Comparison of ENCODE assay signal across 26 cellular contexts in the genomic region with DNA sequence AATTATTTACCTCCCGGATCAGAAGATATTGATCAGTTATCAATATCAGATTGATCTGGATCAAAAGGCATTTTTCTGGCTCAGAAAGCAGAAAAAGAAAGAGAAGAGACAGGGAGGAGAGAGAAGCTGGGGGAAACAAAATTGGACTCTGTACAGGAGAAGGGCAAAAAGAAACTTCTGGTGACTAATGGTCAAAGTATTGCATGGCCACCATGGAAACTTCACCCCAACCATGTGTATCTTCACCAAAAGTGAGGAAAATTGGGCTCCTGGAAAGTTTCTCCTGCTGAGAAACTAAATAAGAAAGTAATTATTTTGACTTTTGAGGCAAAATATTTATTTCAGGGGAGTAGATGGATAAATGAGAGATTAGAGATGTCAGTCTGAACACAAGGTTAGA. TPM values are rescaled to one million over a fixed set of nuclear protein-coding genes. Genes with fewer than 3 reads are reported as not detected.
DNase-seq lines count a peak whose midpoint lies in the region; ATAC-seq and TF ChIP-seq lines count a peak whose summit lies in the region.
"Had no signal": no experiment of that assay in that cellular context is flagged by ENCODE, and none has a peak within 500 bp of the region (broad histone marks: within the 10 kb centered on the region; RNA-seq: fewer than 3 reads in every experiment).

No MANE protein-coding gene starts in this region.

- no peak for TF ChIP-seq RAD21 in SK-N-SH (IDR thresholded peaks at IDR 0.05; ENCODE audit: low read length)

- H3K9me2 ChIP-seq in SK-N-SH = no peaks in the 10 kb centered on the region

- H3K4me3 ChIP-seq in SK-N-SH (ENCODE audit: low read depth in 2 of 2, low read length in 1 of 2) (no peak overlapping the region), left ventricle myocardium inferior (no peak overlapping the region), H7 (ENCODE audit: insufficient read depth, low read depth, low read length) (no peak overlapping the region)
- H3K4me3 ChIP-seq: prostate gland, sigmoid colon, suprapubic skin, upper lobe of right lung had no signal

- H3K79me2 ChIP-seq in SK-N-SH (ENCODE audit: insufficient read depth) = peaks cover 81% of the 10 kb centered on the region

- DNase-seq in SK-N-SH = no peak
- DNase-seq in astrocyte of the hippocampus (ENCODE audit: low read depth, low spot score) = peak; percentile 56
- DNase-seq in hepatic stellate cell (ENCODE audit: low spot score) = peak; percentile 13
- DNase-seq in RPMI8226 = no peak
- no peak for DNase-seq in left ventricle myocardium inferior
- no peak for DNase-seq in H7
- DNase-seq: activated CD4-positive, alpha-beta T cell treated with anti-CD3 and anti-CD28 coated beads, Interleukin-2, amount 10 ng/mL, durations not matched to agents 24 days and 14 days; activated gamma-delta T cell; activated T-cell treated with anti-CD3 and anti-CD28 coated beads, Interleukin-2, amount 50 U/mL, for 1 hour; DMS153; foreskin melanocyte; left cardiac atrium; mammary epithelial cell; NCI-H1092 treated with DMSO at 0.1 percent for 48 hours; NCI-H187; SHP77 treated with DMSO at 0.1 percent for 48 hours; sigmoid colon; stimulated activated CD4-positive, alpha-beta T cell treated with anti-CD3 and anti-CD28 coated beads, Interleukin-15, amount 100 ng/mL, for 24 hours; stimulated activated naive B cell treated with anti-CD40 and anti-IgM and Interleukin-4, amounts not matched to agents 10 μg/mL and 1 μg/mL and 100 μg/mL, for 72 hours; T1000; upper lobe of right lung had no signal

- no peak overlapping the region for H2AFZ ChIP-seq in SK-N-SH (ENCODE audit: low read depth)

- H3K9ac ChIP-seq in SK-N-SH = no peak overlapping the region

- no peak overlapping the region for H3K27ac ChIP-seq in SK-N-SH (ENCODE audit: low read depth in 2 of 2, low read length in 1 of 2)
- no peak overlapping the region for H3K27ac ChIP-seq in left ventricle myocardium inferior (replicated peaks)
- H3K27ac ChIP-seq: 22Rv1, prostate gland, sigmoid colon, suprapubic skin, upper lobe of right lung had no signal

- H3K4me2 ChIP-seq in SK-N-SH = 0 out of 2 replicates have a peak overlapping the region, but pooled peaks have one; percentile 3

- POLR2A ChIA-PET in SK-N-SH (lab: Yijun Ruan, JAX) = no interaction called here

- ATAC-seq in SK-N-SH treated with all-trans-retinoic acid at 6 μM for 48 hours (no peak), GM21576 (IDR thresholded peaks at IDR 0.05; ENCODE audit: unreplicated experiment) (no peak)
- ATAC-seq: left cardiac atrium; stimulated activated naive B cell treated with anti-CD40 and anti-IgM and Interleukin-4, amounts not matched to agents 10 μg/mL and 1 μg/mL and 100 μg/mL, for 72 hours; upper lobe of right lung had no signal

- 74% methylated on average over 1 of the region's 1 CpG for WGBS in SK-N-SH (ENCODE audit: low lambda C conversion rate)

- H3K9me3 ChIP-seq in SK-N-SH (0 out of 2 replicates have a peak, but pooled peaks cover 2% of the 10 kb centered on the region), left ventricle myocardium inferior (replicated peaks) (peaks cover 2% of the 10 kb centered on the region)
- H3K9me3 ChIP-seq: prostate gland, suprapubic skin, upper lobe of right lung had no signal

- no peak for TF ChIP-seq EP300 in SK-N-SH (IDR thresholded peaks at IDR 0.05; ENCODE audit: borderline replicate concordance in 1 of 2, low read depth in 1 of 2, low read length in 1 of 2)

- intact Hi-C loops in left ventricle myocardium inferior (cut with micrococcal nuclease) = no loop called here

- H3K36me3 ChIP-seq in SK-N-SH (replicated peaks in 1 of 2; ENCODE audit: control insufficient read depth in 1 of 2, insufficient read depth in 2 of 2, low read length in 1 of 2) (peaks cover 7 to 21% of the 10 kb centered on the region in 2 experiments), left ventricle myocardium inferior (no peaks in the 10 kb centered on the region), H7 (replicated peaks; ENCODE audit: control insufficient read depth, insufficient read depth, low read length) (no peaks in the 10 kb centered on the region)
- H3K36me3 ChIP-seq: prostate gland, sigmoid colon, suprapubic skin, upper lobe of right lung had no signal

- TF ChIP-seq CTCF in SK-N-SH (IDR thresholded peaks at IDR 0.05) = no peak
- TF ChIP-seq CTCF in left ventricle myocardium inferior (IDR thresholded peaks at IDR 0.05; ENCODE audit: borderline replicate concordance) = no peak

- H3K27me3 ChIP-seq in SK-N-SH (ENCODE audit: insufficient read depth) = no peaks in the 10 kb centered on the region
- no peaks in the 10 kb centered on the region for H3K27me3 ChIP-seq in left ventricle myocardium inferior (ENCODE audit: low read depth)
- H3K27me3 ChIP-seq in H7 (ENCODE audit: control insufficient read depth, insufficient read depth, low read length) = no peaks in the 10 kb centered on the region
- H3K27me3 ChIP-seq: sigmoid colon, suprapubic skin, upper lobe of right lung had no signal

- peaks cover 18% of the 10 kb centered on the region for H3F3A ChIP-seq in SK-N-SH (replicated peaks; ENCODE audit: insufficient read depth)

- CTCF ChIA-PET in SK-N-SH (lab: Yijun Ruan, JAX) = no interaction called here

- peaks cover 0 to 18% of the 10 kb centered on the region in 2 experiments; a peak in 2 of 4 replicates for H3K4me1 ChIP-seq in SK-N-SH (ENCODE audit: control insufficient read depth in 1 of 2, insufficient read depth in 2 of 2, low read depth in 1 of 2, low read length in 1 of 2)
- peaks cover 26% of the 10 kb centered on the region for H3K4me1 ChIP-seq in left ventricle myocardium inferior
- H3K4me1 ChIP-seq: prostate gland, suprapubic skin, upper lobe of right lung had no signal

- H4K20me1 ChIP-seq in SK-N-SH (ENCODE audit: insufficient read depth) = no peaks in the 10 kb centered on the region

TF ChIP-seq in SK-N-SH, 30 proteins besides CTCF, POLR2A, EP300 and RAD21:
- TF ChIP-seq EZH2phosphoT487 (IDR thresholded peaks at IDR 0.05; ENCODE audit: borderline replicate concordance, low read depth) (no peak), TAF1 (IDR thresholded peaks at IDR 0.05; ENCODE audit: borderline replicate concordance, low read depth, low read length) (no peak), FOXJ3 (CRISPR knock-in tag; IDR thresholded peaks at IDR 0.05) (no peak), GATA2 (CRISPR knock-in tag; IDR thresholded peaks at IDR 0.05) (no peak), RFX5 (IDR thresholded peaks at IDR 0.05; ENCODE audit: low read length) (no peak), MEF2A (IDR thresholded peaks at IDR 0.05; ENCODE audit: borderline replicate concordance, low read depth) (no peak), MAX (IDR thresholded peaks at IDR 0.05; ENCODE audit: low read depth) (no peak), SIN3A (IDR thresholded peaks at IDR 0.05; ENCODE audit: borderline replicate concordance, low read depth, low read length) (no peak), FOSL2 (IDR thresholded peaks at IDR 0.05; ENCODE audit: borderline replicate concordance, low read depth) (0 out of 2 replicates have a peak, but pooled peaks have one; percentile 6), JUND (IDR thresholded peaks at IDR 0.05) (peak; percentile 45)

TF ChIP-seq in SK-N-SH treated with all-trans-retinoic acid at 6 μM for 48 hours, 23 proteins besides CTCF, POLR2A, EP300 and RAD21:
- TF ChIP-seq ZFP3 (CRISPR knock-in tag; IDR thresholded peaks at IDR 0.05) = no peak
- no peak for TF ChIP-seq ZFP30 (CRISPR knock-in tag; IDR thresholded peaks at IDR 0.05)
- TF ChIP-seq, protein P1, sequence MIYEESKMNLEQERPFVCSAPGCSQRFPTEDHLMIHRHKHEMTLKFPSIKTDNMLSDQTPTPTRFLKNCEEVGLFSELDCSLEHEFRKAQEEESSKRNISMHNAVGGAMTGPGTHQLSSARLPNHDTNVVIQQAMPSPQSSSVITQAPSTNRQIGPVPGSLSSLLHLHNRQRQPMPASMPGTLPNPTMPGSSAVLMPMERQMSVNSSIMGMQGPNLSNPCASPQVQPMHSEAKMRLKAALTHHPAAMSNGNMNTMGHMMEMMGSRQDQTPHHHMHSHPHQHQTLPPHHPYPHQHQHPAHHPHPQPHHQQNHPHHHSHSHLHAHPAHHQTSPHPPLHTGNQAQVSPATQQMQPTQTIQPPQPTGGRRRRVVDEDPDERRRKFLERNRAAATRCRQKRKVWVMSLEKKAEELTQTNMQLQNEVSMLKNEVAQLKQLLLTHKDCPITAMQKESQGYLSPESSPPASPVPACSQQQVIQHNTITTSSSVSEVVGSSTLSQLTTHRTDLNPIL (CRISPR knock-in tag; IDR thresholded peaks at IDR 0.05; ENCODE audit: low read depth) = no peak
- TF ChIP-seq GLIS3 (CRISPR knock-in tag; IDR thresholded peaks at IDR 0.05) = no peak
- TF ChIP-seq, protein P2, sequence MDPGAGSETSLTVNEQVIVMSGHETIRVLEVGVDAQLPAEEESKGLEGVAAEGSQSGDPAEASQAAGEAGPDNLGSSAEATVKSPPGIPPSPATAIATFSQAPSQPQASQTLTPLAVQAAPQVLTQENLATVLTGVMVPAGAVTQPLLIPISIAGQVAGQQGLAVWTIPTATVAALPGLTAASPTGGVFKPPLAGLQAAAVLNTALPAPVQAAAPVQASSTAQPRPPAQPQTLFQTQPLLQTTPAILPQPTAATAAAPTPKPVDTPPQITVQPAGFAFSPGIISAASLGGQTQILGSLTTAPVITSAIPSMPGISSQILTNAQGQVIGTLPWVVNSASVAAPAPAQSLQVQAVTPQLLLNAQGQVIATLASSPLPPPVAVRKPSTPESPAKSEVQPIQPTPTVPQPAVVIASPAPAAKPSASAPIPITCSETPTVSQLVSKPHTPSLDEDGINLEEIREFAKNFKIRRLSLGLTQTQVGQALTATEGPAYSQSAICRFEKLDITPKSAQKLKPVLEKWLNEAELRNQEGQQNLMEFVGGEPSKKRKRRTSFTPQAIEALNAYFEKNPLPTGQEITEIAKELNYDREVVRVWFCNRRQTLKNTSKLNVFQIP (CRISPR knock-in tag; IDR thresholded peaks at IDR 0.05; ENCODE audit: borderline replicate concordance, low read depth) = no peak
- no peak for TF ChIP-seq TOX (CRISPR knock-in tag; IDR thresholded peaks at IDR 0.05; ENCODE audit: borderline replicate concordance)
- no peak for TF ChIP-seq ZC3H10 (CRISPR knock-in tag; IDR thresholded peaks at IDR 0.05)
- no peak for TF ChIP-seq ESRRG (CRISPR knock-in tag; IDR thresholded peaks at IDR 0.05)
- no peak for TF ChIP-seq TCF4 (CRISPR knock-in tag; IDR thresholded peaks at IDR 0.05; ENCODE audit: borderline replicate concordance)
- no peak for TF ChIP-seq ZNF70 (CRISPR knock-in tag; IDR thresholded peaks at IDR 0.05)

RNA-seq across cellular contexts. Expression of gene RNF150, which starts 33.9 kb away (rescaled TPM):
- polyA plus RNA-seq in SK-N-SH (2012; rRNA removed) = 5.8 and 8.8 TPM in 2 replicates
- polyA plus RNA-seq in SK-N-SH (2012; cell fraction: cytosol; rRNA removed) = 7.7 and 8.0 TPM in 2 replicates
- 17.7 and 23.3 TPM in 2 replicates for polyA plus RNA-seq in SK-N-SH (2012; cell fraction: nucleus; rRNA removed)
- 68.0 TPM for total RNA-seq in left ventricle myocardium inferior
- total RNA-seq in H7 (2014; rRNA removed; shearing (Covaris generic)) = 1.1 and 1.4 TPM in 2 replicates
- total RNA-seq: activated CD4-positive, alpha-beta T cell treated with anti-CD3 and anti-CD28 coated beads, Interleukin-2, amount 10 ng/mL, durations not matched to agents 24 days and 14 days had no signal

Comparison
In these comparisons a context has a peak if more than half of its experiments do, and no peak if none do; other contexts are left out.
1. DNase-seq: peak in astrocyte of the hippocampus (single experiment) and hepatic stellate cell (single experiment); none in SK-N-SH (single experiment), RPMI8226 (single experiment), left ventricle myocardium inferior (single experiment) and H7 (single experiment).
2. RNA of gene RNF150, which starts 33.9 kb away (total RNA-seq): 68.0 TPM in left ventricle myocardium inferior (single experiment); 1.1 to 1.4 TPM in H7; every median in the first group is over 10 times any median in the second.